ENCODE assay signal across 1 cellular context in genomic region chr12:87384226-87384625, GRCh38.
TF ChIP-seq lines count a peak whose summit lies in the region.

No MANE protein-coding gene starts in this region.

TF ChIP-seq in SK-N-SH, 30 proteins besides CTCF, POLR2A, EP300 and RAD21 (continued from another document):
- TF ChIP-seq USF1 (IDR thresholded peaks at IDR 0.05; ENCODE audit: borderline replicate concordance, low read depth), result no peak
- TF ChIP-seq FOXJ3 (CRISPR knock-in tag; IDR thresholded peaks at IDR 0.05), result no peak
- no peak for TF ChIP-seq GATA2 (CRISPR knock-in tag; IDR thresholded peaks at IDR 0.05)
- no peak for TF ChIP-seq FOSL2 (IDR thresholded peaks at IDR 0.05; ENCODE audit: borderline replicate concordance, low read depth)
- no peak for TF ChIP-seq POLR2AphosphoS5 (IDR thresholded peaks at IDR 0.05; ENCODE audit: low read depth, low read length)
